Comparison of ENCODE assay signal across 15 cellular contexts in genomic region chr10:22539579-22540160, GRCh38.
DNase-seq lines count a peak whose midpoint lies in the region; ATAC-seq and TF ChIP-seq lines count a peak whose summit lies in the region.
"Had no signal": no experiment of that assay in that cellular context is flagged by ENCODE, and none has a peak within 500 bp of the region (broad histone marks: within the 10 kb centered on the region; RNA-seq: fewer than 3 reads in every experiment).

No MANE protein-coding gene starts in this region.

- H3K4me3 Mint-ChIP-seq in activated T-cell treated with anti-CD3 and anti-CD28 coated beads, Interleukin-2, amount 50 U/mL, for 72 hours, result no peak overlapping the region
- no peak overlapping the region for H3K4me3 Mint-ChIP-seq in activated T-cell treated with anti-CD3 and anti-CD28 coated beads, Interleukin-2, amount 50 U/mL, for 4 hours
- H3K4me3 Mint-ChIP-seq in activated B cell treated with CpG ODN at 0.5 μM for 24 hours (no peak overlapping the region), glutamatergic neuron (ENCODE audit: unreplicated experiment) (peak overlapping the region; percentile 13)
- no peak overlapping the region for H3K4me3 Mint-ChIP-seq in stimulated activated effector memory CD8-positive, alpha-beta T cell treated with anti-CD3 and anti-CD28 coated beads, Interleukin-12 subunit alpha, Interleukin-12 subunit beta, amount 100 ng/mL, for 72 hours
- H3K4me3 Mint-ChIP-seq: CD4-positive, alpha-beta T cell had no signal

- no peaks in the 10 kb centered on the region for H3K9me3 Mint-ChIP-seq in activated T-cell treated with anti-CD3 and anti-CD28 coated beads, Interleukin-2, amount 50 U/mL, for 72 hours
- H3K9me3 Mint-ChIP-seq in activated T-cell treated with anti-CD3 and anti-CD28 coated beads, Interleukin-2, amount 50 U/mL, for 4 hours, result no peaks in the 10 kb centered on the region
- H3K9me3 Mint-ChIP-seq in activated B cell treated with CpG ODN at 0.5 μM for 24 hours (no peaks in the 10 kb centered on the region), glutamatergic neuron (ENCODE audit: unreplicated experiment) (no peaks in the 10 kb centered on the region)
- no peaks in the 10 kb centered on the region for H3K9me3 Mint-ChIP-seq in stimulated activated effector memory CD8-positive, alpha-beta T cell treated with anti-CD3 and anti-CD28 coated beads, Interleukin-12 subunit alpha, Interleukin-12 subunit beta, amount 100 ng/mL, for 72 hours
- H3K9me3 Mint-ChIP-seq: CD4-positive, alpha-beta T cell had no signal

- no peaks in the 10 kb centered on the region for H3K4me1 ChIP-seq in colonic mucosa
- H3K4me1 ChIP-seq: SJCRH30 had no signal

- POLR2A ChIA-PET in activated B cell treated with CpG ODN at 0.5 μM for 24 hours (lab: Charles Lee), result interaction anchor here (1.5 kb wide), 1 partner anchor 103 kb away, joined by 3 read pairs; no protein-coding TSS in a partner anchor

- H3K27me3 ChIP-seq in colonic mucosa, result no peaks in the 10 kb centered on the region
- H3K27me3 ChIP-seq: SJCRH30 had no signal

- no peaks in the 10 kb centered on the region for H3K36me3 ChIP-seq in colonic mucosa
- H3K36me3 ChIP-seq: SJCRH30 had no signal

- CTCF ChIA-PET in activated B cell treated with CpG ODN at 0.5 μM for 24 hours (lab: Charles Lee), result no interaction called here

- peaks cover 12 to 44% of the 10 kb centered on the region in 2 donors for H3K36me3 Mint-ChIP-seq in activated T-cell treated with anti-CD3 and anti-CD28 coated beads, Interleukin-2, amount 50 U/mL, for 72 hours (ENCODE audit: insufficient read depth in 2 of 2)
- H3K36me3 Mint-ChIP-seq in activated T-cell treated with anti-CD3 and anti-CD28 coated beads, Interleukin-2, amount 50 U/mL, for 4 hours (ENCODE audit: insufficient read depth), result peaks cover 74% of the 10 kb centered on the region
- H3K36me3 Mint-ChIP-seq in activated B cell treated with CpG ODN at 0.5 μM for 24 hours (ENCODE audit: low read depth) (peaks cover 93% of the 10 kb centered on the region), glutamatergic neuron (ENCODE audit: unreplicated experiment) (peaks cover 4% of the 10 kb centered on the region)
- H3K36me3 Mint-ChIP-seq in stimulated activated effector memory CD8-positive, alpha-beta T cell treated with anti-CD3 and anti-CD28 coated beads, Interleukin-12 subunit alpha, Interleukin-12 subunit beta, amount 100 ng/mL, for 72 hours, result peaks cover 94% of the 10 kb centered on the region

- H3K4me1 Mint-ChIP-seq in activated T-cell treated with anti-CD3 and anti-CD28 coated beads, Interleukin-2, amount 50 U/mL, for 72 hours (ENCODE audit: low read depth), result peaks cover 3% of the 10 kb centered on the region
- H3K4me1 Mint-ChIP-seq in activated T-cell treated with anti-CD3 and anti-CD28 coated beads, Interleukin-2, amount 50 U/mL, for 4 hours (ENCODE audit: low read depth), result peaks cover 3% of the 10 kb centered on the region
- H3K4me1 Mint-ChIP-seq in activated B cell treated with CpG ODN at 0.5 μM for 24 hours (no peaks in the 10 kb centered on the region), glutamatergic neuron (ENCODE audit: low read depth, unreplicated experiment) (peaks cover 10% of the 10 kb centered on the region)
- peaks cover 23% of the 10 kb centered on the region for H3K4me1 Mint-ChIP-seq in stimulated activated effector memory CD8-positive, alpha-beta T cell treated with anti-CD3 and anti-CD28 coated beads, Interleukin-12 subunit alpha, Interleukin-12 subunit beta, amount 100 ng/mL, for 72 hours

- H3K4me3 ChIP-seq in colonic mucosa, result no peak overlapping the region
- H3K4me3 ChIP-seq: SJCRH30 had no signal

- no peaks in the 10 kb centered on the region for H3K9me3 ChIP-seq in colonic mucosa
- H3K9me3 ChIP-seq: SJCRH30 had no signal

- H3K27ac Mint-ChIP-seq in activated T-cell treated with anti-CD3 and anti-CD28 coated beads, Interleukin-2, amount 50 U/mL, for 72 hours, result peak overlapping the region; percentile 32
- H3K27ac Mint-ChIP-seq in activated B cell treated with CpG ODN at 0.5 μM for 24 hours (peak overlapping the region; percentile 44), glutamatergic neuron (ENCODE audit: unreplicated experiment) (peak overlapping the region; percentile 13)
- peak overlapping the region; percentile 55 for H3K27ac Mint-ChIP-seq in stimulated activated effector memory CD8-positive, alpha-beta T cell treated with anti-CD3 and anti-CD28 coated beads, Interleukin-12 subunit alpha, Interleukin-12 subunit beta, amount 100 ng/mL, for 72 hours
- H3K27ac Mint-ChIP-seq: CD4-positive, alpha-beta T cell had no signal

- ATAC-seq in activated T-cell treated with anti-CD3 and anti-CD28 coated beads, Interleukin-2, amount 50 U/mL, for 72 hours (replicated peaks in 1 of 2), result no peak
- no peak for ATAC-seq in activated T-cell treated with anti-CD3 and anti-CD28 coated beads, Interleukin-2, amount 50 U/mL, for 4 hours
- no peak for ATAC-seq in activated B cell treated with CpG ODN at 0.5 μM for 24 hours (ENCODE audit: low read depth)
- ATAC-seq in stimulated activated effector memory CD8-positive, alpha-beta T cell treated with anti-CD3 and anti-CD28 coated beads, Interleukin-12 subunit alpha, Interleukin-12 subunit beta, amount 100 ng/mL, for 72 hours, result peak; percentile 16

- no peak for TF ChIP-seq CTCF in activated B cell treated with CpG ODN at 0.5 μM for 24 hours (IDR thresholded peaks at IDR 0.05)
- TF ChIP-seq CTCF in glutamatergic neuron (IDR thresholded peaks at IDR 0.05; ENCODE audit: partially characterized antibody, unreplicated experiment), result no peak
- TF ChIP-seq CTCF in colonic mucosa (IDR thresholded peaks at IDR 0.05), result no peak

- no peak for DNase-seq in activated T-cell treated with anti-CD3 and anti-CD28 coated beads, Interleukin-2, amount 50 U/mL, for 72 hours
- DNase-seq in activated T-cell treated with anti-CD3 and anti-CD28 coated beads, Interleukin-2, amount 50 U/mL, for 4 hours, result no peak
- DNase-seq in activated B cell treated with CpG ODN at 0.5 μM for 24 hours (no peak), glutamatergic neuron (peak; percentile 38), ecto neural progenitor cell (ENCODE audit: low spot score) (no peak), colonic mucosa (no peak), HK-2 (ENCODE audit: unreplicated experiment) (no peak)
- no peak for DNase-seq in stimulated activated effector memory CD8-positive, alpha-beta T cell treated with anti-CD3 and anti-CD28 coated beads, Interleukin-12 subunit alpha, Interleukin-12 subunit beta, amount 100 ng/mL, for 72 hours (ENCODE audit: low spot score in 2 of 2)
- DNase-seq: AML-193; CD4-positive, alpha-beta T cell; NCI-H69; NK-92 treated with Interleukin-12 subunit alpha and Interleukin-12 subunit beta, amount 100 ng/mL, for 24 hours; OCI-M1; SJCRH30 had no signal

- H3K27ac ChIP-seq in colonic mucosa, result no peak overlapping the region
- H3K27ac ChIP-seq: RWPE1, SJCRH30 had no signal

- H3K27me3 Mint-ChIP-seq in activated T-cell treated with anti-CD3 and anti-CD28 coated beads, Interleukin-2, amount 50 U/mL, for 72 hours (ENCODE audit: low read depth), result no peaks in the 10 kb centered on the region
- H3K27me3 Mint-ChIP-seq in activated T-cell treated with anti-CD3 and anti-CD28 coated beads, Interleukin-2, amount 50 U/mL, for 4 hours (ENCODE audit: low read depth), result no peaks in the 10 kb centered on the region
- H3K27me3 Mint-ChIP-seq in activated B cell treated with CpG ODN at 0.5 μM for 24 hours (no peaks in the 10 kb centered on the region), glutamatergic neuron (ENCODE audit: unreplicated experiment) (no peaks in the 10 kb centered on the region)
- H3K27me3 Mint-ChIP-seq: CD4-positive, alpha-beta T cell had no signal

- intact Hi-C loops in activated B cell treated with CpG ODN at 0.5 μM for 24 hours (cut with micrococcal nuclease), result no loop called here
- intact Hi-C loops in colonic mucosa (cut with DNase I), result no loop called here

- H3K9ac ChIP-seq in colonic mucosa (ENCODE audit: low read depth in 2 of 2, low read length in 2 of 2), result no peak overlapping the region
